Comparison of ENCODE assay signal across 8 cellular contexts in the genomic region with DNA sequence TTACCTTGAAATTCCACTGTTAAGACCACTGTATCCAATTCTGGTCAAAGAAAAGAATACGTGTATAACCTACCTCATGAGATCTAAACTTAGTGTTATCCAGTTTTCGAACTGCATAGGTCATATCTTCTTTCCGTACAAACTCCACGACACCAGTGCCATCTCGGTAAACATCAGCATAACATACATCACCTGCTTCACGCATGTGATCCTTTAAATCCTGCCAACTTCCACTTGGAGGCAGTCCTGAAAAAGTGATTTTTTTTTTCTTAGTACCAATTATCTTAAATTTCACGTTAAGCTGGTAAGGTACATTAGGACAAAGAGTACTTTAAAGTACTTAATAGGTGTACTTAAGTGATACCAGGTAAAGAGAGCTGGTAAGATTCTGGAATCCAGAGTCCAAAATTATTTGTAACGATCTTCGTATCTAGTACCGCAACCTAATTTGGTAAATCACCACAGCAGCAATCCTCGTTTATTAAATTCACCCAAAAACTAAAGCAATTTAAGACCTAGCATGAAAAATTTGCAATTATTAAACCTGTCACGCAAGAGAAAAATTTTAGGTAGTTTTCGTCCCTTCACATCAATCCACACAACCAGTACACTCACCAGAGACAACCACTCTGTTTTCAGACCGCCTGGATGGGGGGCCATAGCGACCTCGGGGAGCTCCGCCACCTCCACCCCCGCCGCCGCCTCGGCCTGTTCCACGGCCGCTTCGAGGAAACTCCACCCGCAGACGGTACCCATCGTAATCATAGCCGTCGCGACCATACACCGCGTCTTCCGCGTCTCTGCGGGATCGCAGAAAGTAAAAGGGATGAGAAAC. TPM values are rescaled to one million over a fixed set of nuclear protein-coding genes. Genes with fewer than 3 reads are reported as not detected.
DNase-seq lines count a peak whose midpoint lies in the region; ATAC-seq, FAIRE-seq and TF ChIP-seq lines count a peak whose summit lies in the region.

No MANE protein-coding gene starts in this region.

- POLR2A ChIA-PET in Caco-2 (lab: Charles Lee) = interaction anchor here (0.6 to 2.8 kb wide), 6 partner anchors 13 to 393 kb away, joined by 3 to 59 read pairs (median 6); a partner anchor contains a TSS

- peak overlapping the region; percentile 88 to 98 (median 94) for H3K27ac ChIP-seq in pancreas

- peak overlapping the region; percentile 85 for H3K4me3 ChIP-seq in Caco-2 (ENCODE audit: low read depth, low read length)
- H3K4me3 ChIP-seq in NT2/D1 (ENCODE audit: insufficient read length, low read depth) = peak overlapping the region; percentile 99
- H3K4me3 ChIP-seq in pancreas = peak overlapping the region; percentile 69 to 96 (median 88)

- H3K27ac Mint-ChIP-seq in Caco-2 (ENCODE audit: unreplicated experiment) (peak overlapping the region; percentile 100), endothelial cell (ENCODE audit: unreplicated experiment) (peak overlapping the region; percentile 98)

- intact Hi-C loops in Caco-2 (cut with micrococcal nuclease; ENCODE audit: unreplicated experiment) = no loop called here
- intact Hi-C loops in pancreas (cut with DNase I) = no loop called here

- BruUV-seq in Caco-2 (replicated peaks; lab: Mats Ljungman, UMichigan) = no TSS peak

- no peaks in the 10 kb centered on the region for H3K9me3 Mint-ChIP-seq in Caco-2 (ENCODE audit: unreplicated experiment)
- H3K9me3 Mint-ChIP-seq in endothelial cell (ENCODE audit: unreplicated experiment) = no peaks in the 10 kb centered on the region

- H3K36me3 Mint-ChIP-seq in Caco-2 (ENCODE audit: insufficient read depth, unreplicated experiment) (peaks cover 76% of the 10 kb centered on the region), endothelial cell (ENCODE audit: low read depth, unreplicated experiment) (peaks cover 32% of the 10 kb centered on the region)

- FAIRE-seq in pancreas (lab: Jason Lieb, UNC) = no peak

- H3K27me3 ChIP-seq in Caco-2 (replicated peaks; ENCODE audit: control insufficient read depth, insufficient read depth, low read length) (no peaks in the 10 kb centered on the region), NT2/D1 (ENCODE audit: insufficient read depth, insufficient read length) (no peaks in the 10 kb centered on the region), pancreas (no peaks in the 10 kb centered on the region)

- no peak for DNase-seq in Caco-2
- DNase-seq in NT2/D1 (ENCODE audit: low read depth, low spot score) = no peak
- DNase-seq in endothelial cell (ENCODE audit: low spot score) = no peak
- DNase-seq in pancreas = no peak
- no peak for DNase-seq in DMS153 treated with DMSO at 0.1 percent for 48 hours (lab: John Stamatoyannopoulos, UW; ENCODE audit: unreplicated experiment)
- DNase-seq in NCI-H146 (lab: John Stamatoyannopoulos, UW) = no peak
- no peak for DNase-seq in KG1 (lab: John Stamatoyannopoulos, UW)

- no peaks in the 10 kb centered on the region for H3K9me3 ChIP-seq in Caco-2
- no peaks in the 10 kb centered on the region for H3K9me3 ChIP-seq in NT2/D1 (ENCODE audit: insufficient read depth, low read length)
- H3K9me3 ChIP-seq in pancreas = no peaks in the 10 kb centered on the region

- H3K4me1 Mint-ChIP-seq in Caco-2 (ENCODE audit: low read depth, unreplicated experiment) (peaks cover 20% of the 10 kb centered on the region), endothelial cell (ENCODE audit: unreplicated experiment) (peaks cover 18% of the 10 kb centered on the region)

- H3K4me1 ChIP-seq in Caco-2 = peaks cover 23% of the 10 kb centered on the region
- no peaks in the 10 kb centered on the region for H3K4me1 ChIP-seq in NT2/D1 (ENCODE audit: insufficient read depth, insufficient read length)
- H3K4me1 ChIP-seq in pancreas = peaks cover 13 to 39% (median 28%) of the 10 kb centered on the region in 3 donors

- H3K27me3 Mint-ChIP-seq in Caco-2 (ENCODE audit: insufficient read depth, unreplicated experiment) (no peaks in the 10 kb centered on the region), endothelial cell (ENCODE audit: unreplicated experiment) (peaks cover 15% of the 10 kb centered on the region)

- CTCF ChIA-PET in Caco-2 (lab: Charles Lee) = interaction anchor here (0.8 to 1.1 kb wide), 3 partner anchors 77 to 194 kb away, joined by 3 read pairs; a partner anchor contains a TSS

- H3K9ac ChIP-seq in NT2/D1 (ENCODE audit: insufficient read length, low read depth) = peak overlapping the region; percentile 99

- no peak for TF ChIP-seq CTCF in Caco-2 (IDR thresholded peaks at IDR 0.05; ENCODE audit: insufficient read depth in 1 of 2, low read depth in 1 of 2, low read length in 1 of 2, severe bottlenecking in 1 of 2, unreplicated experiment in 1 of 2)
- no peak for TF ChIP-seq CTCF in endothelial cell (IDR thresholded peaks at IDR 0.05; ENCODE audit: unreplicated experiment)
- no peak for TF ChIP-seq CTCF in pancreas (IDR thresholded peaks at IDR 0.05)

- ATAC-seq in pancreas (no peak), GM21717 (IDR thresholded peaks at IDR 0.05; ENCODE audit: unreplicated experiment) (no peak)

- 0 out of 2 replicates have a peak, but pooled peaks cover 4% of the 10 kb centered on the region for H3K36me3 ChIP-seq in Caco-2 (ENCODE audit: control insufficient read depth, insufficient read depth, low read length)
- peaks cover 55% of the 10 kb centered on the region for H3K36me3 ChIP-seq in NT2/D1 (ENCODE audit: insufficient read depth, insufficient read length, low read length)
- peaks cover 0 to 30% (median 4%) of the 10 kb centered on the region in 3 donors for H3K36me3 ChIP-seq in pancreas

- whole genome bisulfite sequencing in pancreas, 2 donors = 1 to 2% methylated on average over 36 of the region's 36 CpGs

- H3K4me3 Mint-ChIP-seq in Caco-2 (ENCODE audit: unreplicated experiment) (peak overlapping the region; percentile 97), endothelial cell (ENCODE audit: unreplicated experiment) (peak overlapping the region; percentile 100)

RNA-seq across cellular contexts. Expression of a gene that starts 1.1 kb away (rescaled TPM):
- total RNA-seq in Caco-2 (2022) (308 and 325 TPM in 2 replicates), endothelial cell (ENCODE audit: unreplicated experiment) (201 TPM), pancreas (10 to 100 TPM; 37.5 to 95.2 (median 77.0) TPM)
- polyA plus RNA-seq in pancreas = 10 to 100 TPM; 39.8 to 58.8 TPM

RNA-seq across cellular contexts. Expression of a gene that starts 17.9 kb away (rescaled TPM):
- total RNA-seq in Caco-2 (2022) = 52.1 and 54.9 TPM in 2 replicates
- 43.7 TPM for total RNA-seq in endothelial cell (ENCODE audit: unreplicated experiment)
- total RNA-seq in pancreas = 10 to 100 TPM; 20.1 to 41.6 (median 25.8) TPM
- polyA plus RNA-seq in pancreas = 10 to 100 TPM; 11.7 to 21.0 TPM

RNA-seq across cellular contexts. Expression of a gene that starts 50.7 kb away (rescaled TPM):
- total RNA-seq in Caco-2 (2022) (27.5 TPM in 2 replicates), endothelial cell (ENCODE audit: unreplicated experiment) (13.3 TPM), pancreas (10 to 100 TPM; 16.5 to 22.5 (median 21.2) TPM)
- polyA plus RNA-seq in pancreas = 10 to 100 TPM; 26.4 to 30.4 TPM
